ENCODE assay signal across 8 cellular contexts in genomic region chr7:108211382-108212201, GRCh38.
DNase-seq lines count a peak whose midpoint lies in the region; ATAC-seq and TF ChIP-seq lines count a peak whose summit lies in the region.

No MANE protein-coding gene starts in this region.

- H3K9me3 Mint-ChIP-seq in activated naive CD8-positive, alpha-beta T cell treated with anti-CD3 and anti-CD28 coated beads, Interleukin-2, amount 50 U/mL, for 24 hours, result no peaks in the 10 kb centered on the region
- H3K9me3 Mint-ChIP-seq in stimulated activated memory B cell treated with anti-CD40 and anti-IgM and Interleukin-4, amounts not matched to agents 10 μg/mL and 1 μg/mL and 100 μg/mL, for 72 hours, result peaks cover 7% of the 10 kb centered on the region
- peaks cover 5% of the 10 kb centered on the region for H3K9me3 Mint-ChIP-seq in endothelial cell (ENCODE audit: unreplicated experiment)

- ATAC-seq in GM21825 (IDR thresholded peaks at IDR 0.05; ENCODE audit: unreplicated experiment), result peak; percentile 67
- peak; percentile 40 for ATAC-seq in activated naive CD8-positive, alpha-beta T cell treated with anti-CD3 and anti-CD28 coated beads, Interleukin-2, amount 50 U/mL, for 24 hours
- peak; percentile 81 for ATAC-seq in stimulated activated memory B cell treated with anti-CD40 and anti-IgM and Interleukin-4, amounts not matched to agents 10 μg/mL and 1 μg/mL and 100 μg/mL, for 72 hours

- H3K4me3 Mint-ChIP-seq in activated naive CD8-positive, alpha-beta T cell treated with anti-CD3 and anti-CD28 coated beads, Interleukin-2, amount 50 U/mL, for 24 hours, result no peak overlapping the region
- no peak overlapping the region for H3K4me3 Mint-ChIP-seq in stimulated activated memory B cell treated with anti-CD40 and anti-IgM and Interleukin-4, amounts not matched to agents 10 μg/mL and 1 μg/mL and 100 μg/mL, for 72 hours
- H3K4me3 Mint-ChIP-seq in endothelial cell (ENCODE audit: unreplicated experiment), result no peak overlapping the region

- no peak for TF ChIP-seq CTCF in endothelial cell (IDR thresholded peaks at IDR 0.05; ENCODE audit: unreplicated experiment)

- H3K36me3 Mint-ChIP-seq in activated naive CD8-positive, alpha-beta T cell treated with anti-CD3 and anti-CD28 coated beads, Interleukin-2, amount 50 U/mL, for 24 hours (ENCODE audit: low read depth), result no peaks in the 10 kb centered on the region
- H3K36me3 Mint-ChIP-seq in stimulated activated memory B cell treated with anti-CD40 and anti-IgM and Interleukin-4, amounts not matched to agents 10 μg/mL and 1 μg/mL and 100 μg/mL, for 72 hours, result peaks cover 7% of the 10 kb centered on the region
- no peaks in the 10 kb centered on the region for H3K36me3 Mint-ChIP-seq in endothelial cell (ENCODE audit: low read depth, unreplicated experiment)

- no peaks in the 10 kb centered on the region for H3K27me3 Mint-ChIP-seq in activated naive CD8-positive, alpha-beta T cell treated with anti-CD3 and anti-CD28 coated beads, Interleukin-2, amount 50 U/mL, for 24 hours
- H3K27me3 Mint-ChIP-seq in stimulated activated memory B cell treated with anti-CD40 and anti-IgM and Interleukin-4, amounts not matched to agents 10 μg/mL and 1 μg/mL and 100 μg/mL, for 72 hours, result peaks cover 5% of the 10 kb centered on the region
- peaks cover 2% of the 10 kb centered on the region for H3K27me3 Mint-ChIP-seq in endothelial cell (ENCODE audit: unreplicated experiment)

- H3K4me1 Mint-ChIP-seq in activated naive CD8-positive, alpha-beta T cell treated with anti-CD3 and anti-CD28 coated beads, Interleukin-2, amount 50 U/mL, for 24 hours, result peaks cover 14% of the 10 kb centered on the region
- peaks cover 26% of the 10 kb centered on the region for H3K4me1 Mint-ChIP-seq in stimulated activated memory B cell treated with anti-CD40 and anti-IgM and Interleukin-4, amounts not matched to agents 10 μg/mL and 1 μg/mL and 100 μg/mL, for 72 hours
- H3K4me1 Mint-ChIP-seq in endothelial cell (ENCODE audit: unreplicated experiment), result no peaks in the 10 kb centered on the region

- H3K27ac Mint-ChIP-seq in activated naive CD8-positive, alpha-beta T cell treated with anti-CD3 and anti-CD28 coated beads, Interleukin-2, amount 50 U/mL, for 24 hours, result peak overlapping the region; percentile 40
- peak overlapping the region; percentile 73 for H3K27ac Mint-ChIP-seq in stimulated activated memory B cell treated with anti-CD40 and anti-IgM and Interleukin-4, amounts not matched to agents 10 μg/mL and 1 μg/mL and 100 μg/mL, for 72 hours
- H3K27ac Mint-ChIP-seq in endothelial cell (ENCODE audit: unreplicated experiment), result no peak overlapping the region

- DNase-seq in ELR (ENCODE audit: low read depth) (peak; percentile 62), M059J (ENCODE audit: low read depth) (peak; percentile 84), GM19238 (ENCODE audit: insufficient read length, low spot score) (no peak), cortex of kidney (lab: John Stamatoyannopoulos, UW) (no peak), endothelial cell (ENCODE audit: low spot score) (no peak)
- DNase-seq in activated naive CD8-positive, alpha-beta T cell treated with anti-CD3 and anti-CD28 coated beads, Interleukin-2, amount 50 U/mL, for 24 hours, result peak; percentile 24

Comparison
In these comparisons a context has a peak if more than half of its experiments do, and no peak if none do; other contexts are left out.
1. DNase-seq: peak in ELR (single experiment), M059J (single experiment) and activated naive CD8-positive, alpha-beta T cell treated with anti-CD3 and anti-CD28 coated beads, Interleukin-2, amount 50 U/mL, for 24 hours (single experiment); none in GM19238 (single experiment), cortex of kidney (single experiment) and endothelial cell (single experiment).
2. Peak in every context shown above with its lines, with median percentiles within 50 percentile points of each other: ATAC-seq.